ENCODE assay signal across 25 cellular contexts in genomic region chr9:2235623-2236022, GRCh38.
"Had no signal": no experiment of that assay in that cellular context is flagged by ENCODE, and none has a peak within 500 bp of the region (broad histone marks: within the 10 kb centered on the region; RNA-seq: fewer than 3 reads in every experiment).

No MANE protein-coding gene starts in this region.

- H3K36me3 Mint-ChIP-seq: activated naive CD4-positive, alpha-beta T cell treated with anti-CD3 and anti-CD28 coated beads, Interleukin-2, amount 10 ng/mL, durations not matched to agents 7 days and 5 days; T-cell had no signal

- H3K4me3 Mint-ChIP-seq: activated B cell treated with CpG ODN at 0.5 μM for 24 hours; activated CD4-positive, alpha-beta memory T cell treated with anti-CD3 and anti-CD28 coated beads for 36 hours; activated naive CD4-positive, alpha-beta T cell treated with anti-CD3 and anti-CD28 coated beads, Interleukin-2, amount 10 ng/mL, durations not matched to agents 7 days and 5 days; activated naive CD8-positive, alpha-beta T cell; activated naive CD8-positive, alpha-beta T cell treated with anti-CD3 and anti-CD28 coated beads, Interleukin-2, amount 50 U/mL, for 24 hours; central memory CD8-positive, alpha-beta T cell; T-cell had no signal

- H3K9me3 Mint-ChIP-seq: activated naive CD4-positive, alpha-beta T cell treated with anti-CD3 and anti-CD28 coated beads, Interleukin-2, amount 10 ng/mL, durations not matched to agents 7 days and 5 days; activated naive CD8-positive, alpha-beta T cell treated with anti-CD3 and anti-CD28 coated beads, Interleukin-2, amount 50 U/mL, for 24 hours; central memory CD8-positive, alpha-beta T cell had no signal

- H3K4me1 Mint-ChIP-seq: activated B cell treated with CpG ODN at 0.5 μM for 24 hours; activated naive CD4-positive, alpha-beta T cell treated with anti-CD3 and anti-CD28 coated beads, Interleukin-2, amount 10 ng/mL, durations not matched to agents 7 days and 5 days; activated naive CD8-positive, alpha-beta T cell treated with anti-CD3 and anti-CD28 coated beads, Interleukin-2, amount 50 U/mL, for 24 hours; central memory CD8-positive, alpha-beta T cell; T-cell had no signal

- H3K27ac Mint-ChIP-seq: activated B cell treated with CpG ODN at 0.5 μM for 24 hours; activated CD4-positive, alpha-beta memory T cell treated with anti-CD3 and anti-CD28 coated beads for 36 hours; activated naive CD4-positive, alpha-beta T cell treated with anti-CD3 and anti-CD28 coated beads, Interleukin-2, amount 10 ng/mL, durations not matched to agents 7 days and 5 days; activated naive CD8-positive, alpha-beta T cell; activated naive CD8-positive, alpha-beta T cell treated with anti-CD3 and anti-CD28 coated beads, Interleukin-2, amount 50 U/mL, for 24 hours; T-cell had no signal

- DNase-seq: activated B cell treated with CpG ODN at 0.5 μM for 24 hours; activated CD4-positive, alpha-beta memory T cell treated with anti-CD3 and anti-CD28 coated beads for 36 hours; activated CD4-positive, alpha-beta T cell treated with anti-CD3 and anti-CD28 coated beads for 4 hours; activated CD4-positive, alpha-beta T cell treated with anti-CD3 and anti-CD28 coated beads, Interleukin-2, amount 50 U/mL, for 1 hour; activated CD4-positive, CD25-positive, alpha-beta regulatory T cell treated with anti-CD3 and anti-CD28 coated beads, Interleukin-2, amount 50 U/mL, for 72 hours; activated CD8-positive, alpha-beta memory T cell treated with anti-CD3 and anti-CD28 coated beads, Interleukin-2, amount 50 U/mL, for 4 hours; activated effector memory CD4-positive, alpha-beta T cell treated with Interleukin-2 at 50 U/mL for 16 hours; activated naive CD4-positive, alpha-beta T cell treated with anti-CD3 and anti-CD28 coated beads, Interleukin-2, amount 10 ng/mL, durations not matched to agents 7 days and 5 days; activated naive CD8-positive, alpha-beta T cell treated with anti-CD3 and anti-CD28 coated beads, Interleukin-2, amount 50 U/mL, for 24 hours; activated T-cell treated with anti-CD3 and anti-CD28 coated beads for 4 hours; activated T-cell treated with anti-CD3 and anti-CD28 coated beads, Interleukin-2, amount 50 U/mL, for 48 hours; anterior cingulate cortex; NCI-H1105; NCI-H1417 treated with DMSO at 0.1 percent for 48 hours; NCI-H187 treated with DMSO at 0.1 percent for 48 hours; NCI-H2081; NCI-H345; NCI-H524 treated with DMSO at 0.1 percent for 48 hours; SHP77; SJCRH30; T-cell; T-helper 2 cell; T-helper 9 cell had no signal
